ENCODE assay signal across 24 cellular contexts in genomic region chr1:178544531-178544930, GRCh38. TPM values are rescaled to one million over a fixed set of nuclear protein-coding genes. Genes with fewer than 3 reads are reported as not detected.
DNase-seq lines count a peak whose midpoint lies in the region; ATAC-seq, FAIRE-seq and TF ChIP-seq lines count a peak whose summit lies in the region.
"Had no signal": no experiment of that assay in that cellular context is flagged by ENCODE, and none has a peak within 500 bp of the region (broad histone marks: within the 10 kb centered on the region; RNA-seq: fewer than 3 reads in every experiment).

No MANE protein-coding gene starts in this region.

- H3K9me3 Mint-ChIP-seq in IgD-negative memory B cell: peaks cover 0 to 2% (median 0%) of the 10 kb centered on the region in 3 donors
- H3K9me3 Mint-ChIP-seq: activated T-cell treated with anti-CD3 and anti-CD28 coated beads, Interleukin-2, amount 50 U/mL, for 4 hours; naive thymus-derived CD8-positive, alpha-beta T cell had no signal

- TF ChIP-seq CTCF in AG10803 (conservative IDR thresholded peaks at IDR 0.05; ENCODE audit: low read length) (no peak), GM12878 (IDR thresholded peaks at IDR 0.05 in 2 of 3, conservative IDR thresholded peaks at IDR 0.05 in 1 of 3; ENCODE audit: control insufficient read depth in 2 of 3, extremely low read depth in 1 of 3, insufficient read depth in 1 of 3, low read depth in 3 of 3, low read length in 3 of 3) (no peak), A673 (conservative IDR thresholded peaks at IDR 0.05; ENCODE audit: low read depth, low read length) (no peak)

- H2AFZ ChIP-seq in GM12878 (ENCODE audit: control insufficient read depth, low read depth, low read length): peak overlapping the region; percentile 29; the same call in 1 of the 2 replicates

- H3K36me3 ChIP-seq in GM12878 (ENCODE audit: control insufficient read depth in 2 of 2, insufficient read depth in 2 of 2, low read length in 1 of 2): 0 out of 4 replicates have a peak, but pooled peaks cover 0 to 4% of the 10 kb centered on the region in 2 experiments
- peaks cover 5 to 9% of the 10 kb centered on the region in 2 donors for H3K36me3 ChIP-seq in muscle layer of duodenum (ENCODE audit: control insufficient read depth in 1 of 2, insufficient read depth in 2 of 2, low read length in 2 of 2)
- no peaks in the 10 kb centered on the region for H3K36me3 ChIP-seq in A673 (ENCODE audit: insufficient read depth, low read length, poor library complexity, severe bottlenecking)

- H3K4me3 Mint-ChIP-seq in IgD-negative memory B cell: peak overlapping the region; percentile 97 to 99 (median 98)

- H3K4me1 Mint-ChIP-seq in IgD-negative memory B cell: peaks cover 30 to 48% (median 37%) of the 10 kb centered on the region in 3 donors

- 95% methylated on average over 9 of the region's 9 CpGs for WGBS in GM12878 (ENCODE audit: insufficient coverage, insufficient replicate concordance, low lambda C conversion rate, missing lambda C conversion rate)

- H3K9ac ChIP-seq in GM12878 (ENCODE audit: control insufficient read depth, insufficient read depth, low read length): no peak overlapping the region

- intact Hi-C loops in GM12878 (cut with micrococcal nuclease; ENCODE audit: unreplicated experiment) (loop anchor here (5.0 to 10.0 kb wide), 2 partner anchors 120 to 823 kb away; partner anchors contain the start of gene AXDND1), A673 (cut with micrococcal nuclease; ENCODE audit: unreplicated experiment) (loop anchor here (5.0 kb wide), 3 partner anchors 232 to 1053 kb away; partner anchors contain the start of gene AXDND1)

- no peaks in the 10 kb centered on the region for H3K27me3 Mint-ChIP-seq in IgD-negative memory B cell
- H3K27me3 Mint-ChIP-seq: naive thymus-derived CD8-positive, alpha-beta T cell had no signal

- peak; percentile 28 for DNase-seq in AG10803 (ENCODE audit: low read depth)
- DNase-seq in GM12878 (ENCODE audit: low read depth, low spot score): no peak
- no peak for DNase-seq in A673 (ENCODE audit: low spot score)
- DNase-seq in OCI-M1 (lab: John Stamatoyannopoulos, UW): no peak
- DNase-seq in NK-92 (lab: John Stamatoyannopoulos, UW; ENCODE audit: unreplicated experiment): no peak
- DNase-seq in amniotic stem cell (lab: John Stamatoyannopoulos, UW): no peak
- DNase-seq: activated CD4-positive, alpha-beta T cell treated with anti-CD3 and anti-CD28 coated beads, Interleukin-2, amount 50 U/mL, for 1 hour; activated T-cell treated with anti-CD3 and anti-CD28 coated beads, Interleukin-2, amount 50 U/mL, for 4 hours; Caco-2; cerebellar nuclear complex; naive thymus-derived CD8-positive, alpha-beta T cell; NCI-H187; NCI-H446 had no signal

- ATAC-seq in GM12878: no peak
- ATAC-seq: activated T-cell treated with anti-CD3 and anti-CD28 coated beads, Interleukin-2, amount 50 U/mL, for 4 hours; gastroesophageal sphincter; naive thymus-derived CD8-positive, alpha-beta T cell had no signal

- H3K4me3 ChIP-seq in AG10803 (ENCODE audit: low read length) (no peak overlapping the region), GM12878 (0 out of 2 replicates have a peak overlapping the region, but pooled peaks have one; percentile 80), muscle layer of duodenum (ENCODE audit: low read depth in 1 of 2, low read length in 2 of 2) (peak overlapping the region in 1 of 2 donors; percentile 96), A673 (ENCODE audit: low read depth, low read length, poor library complexity, severe bottlenecking) (no peak overlapping the region)

- CTCF ChIA-PET in GM12878 (lab: Yijun Ruan, JAX): interaction anchor here (0.6 to 15.3 kb wide), 12 partner anchors 12 to 459 kb away, joined by 3 to 283 read pairs (median 10); partner anchors contain the start of gene RALGPS2
- CTCF ChIA-PET in A673 (lab: Charles Lee): no interaction called here

- POLR2A ChIA-PET in GM12878 (lab: Charles Lee): no interaction called here
- POLR2A ChIA-PET in A673 (lab: Charles Lee; ENCODE audit: low non-redundant PET): no interaction called here

- H3K27me3 ChIP-seq in GM12878 (replicated peaks in 1 of 2; ENCODE audit: control insufficient read depth in 2 of 2, insufficient read depth in 2 of 2, low read length in 1 of 2) (no peaks in the 10 kb centered on the region), muscle layer of duodenum (ENCODE audit: low read depth, low read length) (no peaks in the 10 kb centered on the region), A673 (replicated peaks; ENCODE audit: insufficient read depth, low read depth, low read length, poor library complexity) (no peaks in the 10 kb centered on the region)
- H3K27me3 ChIP-seq: gastroesophageal sphincter had no signal

- TF ChIP-seq POLR2A in GM12878 (IDR thresholded peaks at IDR 0.05; ENCODE audit: low read depth, low read length): no peak

- no peak for TF ChIP-seq EP300 in GM12878 (IDR thresholded peaks at IDR 0.05; ENCODE audit: borderline replicate concordance in 1 of 2, control insufficient read depth in 1 of 2, low read depth in 2 of 2, low read length in 2 of 2)

- peaks cover 1% of the 10 kb centered on the region; the same call in 1 of the 2 replicates for H3K79me2 ChIP-seq in GM12878 (ENCODE audit: control insufficient read depth, insufficient read depth, low read length)

- SMC1A ChIA-PET in GM12878 (lab: Charles Lee; ENCODE audit: uncharacterized antibody, unreplicated experiment): interaction anchor here (1.2 to 12.6 kb wide), 8 partner anchors 18 to 458 kb away, joined by 3 to 166 read pairs (median 7); no protein-coding TSS in a partner anchor

- peaks cover 17% of the 10 kb centered on the region for H3K36me3 Mint-ChIP-seq in IgD-negative memory B cell

- no peak overlapping the region for H3K27ac ChIP-seq in GM12878 (ENCODE audit: control insufficient read depth, insufficient read depth)
- H3K27ac ChIP-seq in muscle layer of duodenum (ENCODE audit: low read length): peak overlapping the region; percentile 45
- H3K27ac ChIP-seq in A673 (ENCODE audit: low read depth, low read length, poor library complexity, severe bottlenecking): no peak overlapping the region

- no peaks in the 10 kb centered on the region for H3K9me3 ChIP-seq in GM12878 (replicated peaks; ENCODE audit: control insufficient read depth, insufficient read depth, low read length)
- H3K9me3 ChIP-seq in muscle layer of duodenum (ENCODE audit: control insufficient read depth in 1 of 2, low read length in 2 of 2): no peaks in the 10 kb centered on the region
- no peaks in the 10 kb centered on the region for H3K9me3 ChIP-seq in A673 (ENCODE audit: low read depth, low read length, poor library complexity, severe bottlenecking)
- H3K9me3 ChIP-seq: Caco-2, gastroesophageal sphincter had no signal

- H4K20me1 ChIP-seq in GM12878 (ENCODE audit: control insufficient read depth, insufficient read depth): no peaks in the 10 kb centered on the region

- H3K4me2 ChIP-seq in GM12878 (ENCODE audit: control insufficient read depth, insufficient read depth): peak overlapping the region; percentile 53

- FAIRE-seq in GM12878 (lab: Jason Lieb, UNC): no peak
- FAIRE-seq: endometrium, G401.6, GM12891, H1, TTC549 had no signal

- RAD21 ChIA-PET in GM12878 (lab: Charles Lee; ENCODE audit: unreplicated experiment): interaction anchor here (1.5 to 9.5 kb wide), 5 partner anchors 32 to 209 kb away, joined by 4 to 200 read pairs (median 6); partner anchors contain the start of gene RALGPS2

- H3K4me1 ChIP-seq in GM12878 (ENCODE audit: control insufficient read depth, insufficient read depth, low read length) (peaks cover 7% of the 10 kb centered on the region), muscle layer of duodenum (ENCODE audit: control insufficient read depth in 1 of 2, insufficient read depth in 2 of 2, low read length in 2 of 2) (peaks cover 3 to 35% of the 10 kb centered on the region in 2 donors), A673 (ENCODE audit: insufficient read depth, low read length, poor library complexity, severe bottlenecking) (no peaks in the 10 kb centered on the region)

- no peak for TF ChIP-seq RAD21 in GM12878 (IDR thresholded peaks at IDR 0.05; ENCODE audit: insufficient read depth, low read depth, low read length)

- BruUV-seq in GM12878 (replicated peaks; lab: Mats Ljungman, UMichigan) (no TSS peak), A673 (replicated peaks; lab: Mats Ljungman, UMichigan) (no TSS peak)

- peak overlapping the region; percentile 94 to 96 (median 94) for H3K27ac Mint-ChIP-seq in IgD-negative memory B cell

- in situ Hi-C loops in GM12878 (cut with MboI): loop anchor here (25.0 kb wide), 1 partner anchor 218 kb away; no protein-coding TSS in a partner anchor

RNA-seq across cellular contexts. Expression of gene TEX35, which starts 31.6 kb away (rescaled TPM):
- polyA plus RNA-seq in IgD-negative memory B cell (not detected), GM12878 (2011; rRNA removed) (not detected in 2 replicates), GM12878 (2014; fragmentation: Illumina TruSeq; extraction: Trizol) (not detected in 2 replicates), GM12878 (2014; fragmentation: Nextera tagmentation; extraction: Ambion mirVana) (not detected), GM12878 (2014; rRNA removed) (not detected in 2 replicates), GM12878 (2016; fragmentation: Nextera tagmentation; extraction: Ambion mirVana) (not detected)
- not detected in 2 replicates for total RNA-seq in GM12878 (2013; cell fraction: nucleolus; rRNA removed)
- total RNA-seq in GM12878 (2014; rRNA removed) (not detected in 2 replicates), GM12878 (2014; rRNA removed; fragmentation: Illumina TruSeq; extraction: Trizol) (not detected in 2 replicates), GM12878 (2021) (not detected in 2 replicates), A673 (2021) (0.28 TPM in 1 of 2 replicates, not detected in the other)
- polyA plus RNA-seq in GM12878 (2011; ENCODE audit: low read depth): not detected
- not detected in 2 replicates for polyA plus RNA-seq in GM12878 (2011; cell fraction: cytosol; rRNA removed)
- polyA plus RNA-seq in GM12878 (2011; cell fraction: nucleus; rRNA removed): not detected in 2 replicates
- not detected in 2 replicates for polyA plus RNA-seq in GM12878 (2012)
- not detected in 2 replicates for polyA minus RNA-seq in GM12878 (2011; rRNA and poly(A)+ RNA removed)
- not detected in 2 replicates for polyA minus RNA-seq in GM12878 (2011; cell fraction: cytosol; rRNA and poly(A)+ RNA removed)
- not detected in 2 replicates for polyA minus RNA-seq in GM12878 (2011; cell fraction: nucleus; rRNA and poly(A)+ RNA removed)
- total RNA-seq: activated T-cell treated with anti-CD3 and anti-CD28 coated beads, Interleukin-2, amount 50 U/mL, for 4 hours; Caco-2; gastroesophageal sphincter; H1; naive thymus-derived CD8-positive, alpha-beta T cell; renal cortical epithelial cell; SK-MEL-5 had no signal
- polyA plus RNA-seq: naive thymus-derived CD8-positive, alpha-beta T cell had no signal

RNA-seq across cellular contexts. Expression of gene CLEC20A, which starts 47.8 kb away (rescaled TPM):
- 1.8 TPM for polyA plus RNA-seq in IgD-negative memory B cell
- total RNA-seq in GM12878 (2013; cell fraction: nucleolus; rRNA removed): not detected in 2 replicates
- total RNA-seq in GM12878 (2014; rRNA removed): not detected in 2 replicates
- not detected in 2 replicates for total RNA-seq in GM12878 (2014; rRNA removed; fragmentation: Illumina TruSeq; extraction: Trizol)
- not detected in 2 replicates for total RNA-seq in GM12878 (2021)
- not detected for polyA plus RNA-seq in GM12878 (2011; ENCODE audit: low read depth)
- polyA plus RNA-seq in GM12878 (2011; rRNA removed): not detected in 2 replicates
- not detected in 2 replicates for polyA plus RNA-seq in GM12878 (2011; cell fraction: cytosol; rRNA removed)
- 0.15 TPM in 1 of 2 replicates, not detected in the other for polyA plus RNA-seq in GM12878 (2011; cell fraction: nucleus; rRNA removed)
- polyA plus RNA-seq in GM12878 (2012): not detected in 2 replicates
- polyA plus RNA-seq in GM12878 (2014; fragmentation: Illumina TruSeq; extraction: Trizol): not detected in 2 replicates
- polyA plus RNA-seq in GM12878 (2014; fragmentation: Nextera tagmentation; extraction: Ambion mirVana): not detected
- polyA plus RNA-seq in GM12878 (2014; rRNA removed): not detected in 2 replicates
- polyA plus RNA-seq in GM12878 (2016; fragmentation: Nextera tagmentation; extraction: Ambion mirVana): not detected
- polyA minus RNA-seq in GM12878 (2011; rRNA and poly(A)+ RNA removed): not detected in 2 replicates
- not detected in 2 replicates for polyA minus RNA-seq in GM12878 (2011; cell fraction: cytosol; rRNA and poly(A)+ RNA removed)
- polyA minus RNA-seq in GM12878 (2011; cell fraction: nucleus; rRNA and poly(A)+ RNA removed): not detected in 2 replicates
- not detected in 2 replicates for total RNA-seq in A673 (2021)
- total RNA-seq: activated T-cell treated with anti-CD3 and anti-CD28 coated beads, Interleukin-2, amount 50 U/mL, for 4 hours; Caco-2; gastroesophageal sphincter; H1; lower leg skin; renal cortical epithelial cell; SK-MEL-5 had no signal
- polyA plus RNA-seq: H1; naive thymus-derived CD8-positive, alpha-beta T cell had no signal
